In genomic region chr1:220776254-220776653, GRCh38 we compare ENCODE assay signal across 2 cellular contexts.
TF ChIP-seq lines count a peak whose summit lies in the region.

No MANE protein-coding gene starts in this region.

TF ChIP-seq in K562, 482 proteins besides CTCF, POLR2A, EP300 and RAD21:
- TF ChIP-seq POLR2G (IDR thresholded peaks at IDR 0.05; ENCODE audit: low read depth, low read length) (no peak), RHOXF2B (CRISPR knock-in tag; conservative IDR thresholded peaks at IDR 0.05) (no peak), WHSC1 (IDR thresholded peaks at IDR 0.05; ENCODE audit: low read length) (no peak), RBM14 (IDR thresholded peaks at IDR 0.05; ENCODE audit: borderline replicate concordance, insufficient read depth, low read depth, low read length) (no peak), ZFP30 (CRISPR knock-in tag; IDR thresholded peaks at IDR 0.05; ENCODE audit: borderline replicate concordance) (no peak), ZBTB43 (CRISPR knock-in tag; IDR thresholded peaks at IDR 0.05) (no peak), COPS2 (conservative IDR thresholded peaks at IDR 0.05) (no peak)

TF ChIP-seq in GM23338, 12 proteins besides CTCF, POLR2A, EP300 and RAD21:
- TF ChIP-seq STAT1 (IDR thresholded peaks at IDR 0.05; ENCODE audit: unreplicated experiment) = no peak
- no peak for TF ChIP-seq ZNF114 (CRISPR knock-in tag; IDR thresholded peaks at IDR 0.05)
- no peak for TF ChIP-seq REST (IDR thresholded peaks at IDR 0.05; ENCODE audit: unreplicated experiment)
- TF ChIP-seq NANOG (IDR thresholded peaks at IDR 0.05; ENCODE audit: borderline replicate concordance) = no peak
- no peak for TF ChIP-seq JUNB (IDR thresholded peaks at IDR 0.05; ENCODE audit: unreplicated experiment)
- no peak for TF ChIP-seq ETS1 (IDR thresholded peaks at IDR 0.05)
- TF ChIP-seq ZNF331 (CRISPR knock-in tag; IDR thresholded peaks at IDR 0.05; ENCODE audit: low read depth) = no peak
- TF ChIP-seq EZH2 (IDR thresholded peaks at IDR 0.05; ENCODE audit: low read depth, unreplicated experiment) = no peak
TF ChIP-seq in GM23338: peak in this region for 0.
